ENCODE assay signal across 12 cellular contexts in genomic region chr7:134454277-134454676, GRCh38. TPM values are rescaled to one million over a fixed set of nuclear protein-coding genes. Genes with fewer than 3 reads are reported as not detected.
A peak's percentile ranks its signal among the peaks of the same experiment; 100 is the strongest.
DNase-seq lines count a peak whose midpoint lies in the region; ATAC-seq and TF ChIP-seq lines count a peak whose summit lies in the region.
"Had no signal": no experiment of that assay in that cellular context is flagged by ENCODE, and none has a peak within 500 bp of the region (broad histone marks: within the 10 kb centered on the region; RNA-seq: fewer than 3 reads in every experiment).

No MANE protein-coding gene starts in this region.

- H3K27me3 Mint-ChIP-seq in activated naive CD4-positive, alpha-beta T cell treated with anti-CD3 and anti-CD28 coated beads, Interleukin-2, amount 10 ng/mL, durations not matched to agents 7 days and 5 days, result no peaks in the 10 kb centered on the region
- no peaks in the 10 kb centered on the region for H3K27me3 Mint-ChIP-seq in T-helper 2 cell treated with Interferon-gamma antibody and Interleukin-4, amounts not matched to agents 5 μg/mL and 100 μg/mL, for 36 hours (ENCODE audit: low read depth)

- no peak for TF ChIP-seq POLR2A in gastroesophageal sphincter (IDR thresholded peaks at IDR 0.05)
- TF ChIP-seq POLR2A in stomach (IDR thresholded peaks at IDR 0.05), result no peak

- peak overlapping the region; percentile 25 for H3K4me3 Mint-ChIP-seq in activated naive CD4-positive, alpha-beta T cell treated with anti-CD3 and anti-CD28 coated beads, Interleukin-2, amount 10 ng/mL, durations not matched to agents 7 days and 5 days
- peak overlapping the region; percentile 70 for H3K4me3 Mint-ChIP-seq in T-helper 2 cell treated with Interferon-gamma antibody and Interleukin-4, amounts not matched to agents 5 μg/mL and 100 μg/mL, for 36 hours

- H3K36me3 ChIP-seq in gastroesophageal sphincter (peaks cover 0 to 34% of the 10 kb centered on the region in 2 donors), stomach (peaks cover 16 to 38% (median 27%) of the 10 kb centered on the region in 4 donors)
- H3K36me3 ChIP-seq: MG63 had no signal

- intact Hi-C loops in stomach (cut with DNase I; ENCODE audit: low total_unique reads), result no loop called here
- intact Hi-C loops in posterior cingulate gyrus (cut with DNase I), result no loop called here

- peaks cover 22% of the 10 kb centered on the region for H3K36me3 Mint-ChIP-seq in activated naive CD4-positive, alpha-beta T cell treated with anti-CD3 and anti-CD28 coated beads, Interleukin-2, amount 10 ng/mL, durations not matched to agents 7 days and 5 days
- peaks cover 21% of the 10 kb centered on the region for H3K36me3 Mint-ChIP-seq in T-helper 2 cell treated with Interferon-gamma antibody and Interleukin-4, amounts not matched to agents 5 μg/mL and 100 μg/mL, for 36 hours (ENCODE audit: low read depth)

- CTCF ChIA-PET in activated naive CD4-positive, alpha-beta T cell treated with anti-CD3 and anti-CD28 coated beads, Interleukin-2, amount 10 ng/mL, durations not matched to agents 7 days and 5 days (lab: Charles Lee), result no interaction called here

- TF ChIP-seq EP300 in gastroesophageal sphincter (IDR thresholded peaks at IDR 0.05) (no peak), stomach (IDR thresholded peaks at IDR 0.05) (no peak)

- H3K9me3 ChIP-seq in gastroesophageal sphincter (no peaks in the 10 kb centered on the region), stomach (no peaks in the 10 kb centered on the region)
- H3K9me3 ChIP-seq: MG63 had no signal

- no peaks in the 10 kb centered on the region for H3K9me3 Mint-ChIP-seq in activated naive CD4-positive, alpha-beta T cell treated with anti-CD3 and anti-CD28 coated beads, Interleukin-2, amount 10 ng/mL, durations not matched to agents 7 days and 5 days
- no peaks in the 10 kb centered on the region for H3K9me3 Mint-ChIP-seq in T-helper 2 cell treated with Interferon-gamma antibody and Interleukin-4, amounts not matched to agents 5 μg/mL and 100 μg/mL, for 36 hours

- peaks cover 54% of the 10 kb centered on the region for H3K4me1 Mint-ChIP-seq in activated naive CD4-positive, alpha-beta T cell treated with anti-CD3 and anti-CD28 coated beads, Interleukin-2, amount 10 ng/mL, durations not matched to agents 7 days and 5 days
- H3K4me1 Mint-ChIP-seq in T-helper 2 cell treated with Interferon-gamma antibody and Interleukin-4, amounts not matched to agents 5 μg/mL and 100 μg/mL, for 36 hours (ENCODE audit: low read depth), result peaks cover 36% of the 10 kb centered on the region

- H3K4me3 ChIP-seq in gastroesophageal sphincter (no peak overlapping the region), stomach (no peak overlapping the region)
- H3K4me3 ChIP-seq: MG63 had no signal

- H3K27ac ChIP-seq in gastroesophageal sphincter (peak overlapping the region in 3 of 4 donors; percentile 28 to 44 (median 33)), stomach (peak overlapping the region in 3 of 5 donors; percentile 58 to 66 (median 64))

- whole genome bisulfite sequencing in gastroesophageal sphincter (ENCODE audit: low coverage in 1 of 2), 2 donors, result 24 to 63% methylated on average over 2 to 3 of the region's 4 CpGs
- 58 to 63% (median 61%) methylated on average over 4 of the region's 4 CpGs for WGBS in stomach, 5 donors

- in situ Hi-C loops in G401 (cut with HindIII; ENCODE audit: low sequenced_read_pairs), result no loop called here

- no peak for DNase-seq in activated naive CD4-positive, alpha-beta T cell treated with anti-CD3 and anti-CD28 coated beads, Interleukin-2, amount 10 ng/mL, durations not matched to agents 7 days and 5 days
- no peak for DNase-seq in activated naive CD4-positive, alpha-beta T cell (lab: John Stamatoyannopoulos, UW)
- no peak for DNase-seq in T-helper 2 cell treated with Interferon-gamma antibody and Interleukin-4, amounts not matched to agents 5 μg/mL and 100 μg/mL, for 36 hours (ENCODE audit: low spot score)
- DNase-seq in stomach, result no peak
- DNase-seq in hepatic stellate cell (ENCODE audit: low spot score), result no peak
- DNase-seq in G401 (ENCODE audit: low spot score), result no peak
- DNase-seq in posterior cingulate gyrus, result no peak
- DNase-seq: activated CD4-positive, alpha-beta T cell treated with anti-CD3 and anti-CD28 coated beads for 1 hour; glutamatergic neuron; MG63; stimulated activated CD4-positive, alpha-beta T cell treated with anti-CD3 and anti-CD28 coated beads, Interleukin-4, amount 100 ng/mL, for 24 hours had no signal

- H3K4me1 ChIP-seq in gastroesophageal sphincter (peaks cover 0 to 64% (median 14%) of the 10 kb centered on the region in 3 donors), stomach (peaks cover 10 to 53% (median 23%) of the 10 kb centered on the region in 4 donors)

- no peak for ATAC-seq in gastroesophageal sphincter

- peak overlapping the region; percentile 88 for H3K27ac Mint-ChIP-seq in activated naive CD4-positive, alpha-beta T cell treated with anti-CD3 and anti-CD28 coated beads, Interleukin-2, amount 10 ng/mL, durations not matched to agents 7 days and 5 days
- peak overlapping the region; percentile 72 for H3K27ac Mint-ChIP-seq in T-helper 2 cell treated with Interferon-gamma antibody and Interleukin-4, amounts not matched to agents 5 μg/mL and 100 μg/mL, for 36 hours

- no peaks in the 10 kb centered on the region for H3K27me3 ChIP-seq in gastroesophageal sphincter
- H3K27me3 ChIP-seq in stomach, result no peaks in the 10 kb centered on the region
- H3K27me3 ChIP-seq: MG63 had no signal

- TF ChIP-seq CTCF in gastroesophageal sphincter (IDR thresholded peaks at IDR 0.05), result no peak
- TF ChIP-seq CTCF in stomach (IDR thresholded peaks at IDR 0.05), result no peak

RNA-seq across cellular contexts. Expression of gene AKR1B1, which starts 4.6 kb away (rescaled TPM):
- 10 to 100 TPM; 34.1 to 55.2 (median 41.1) TPM for total RNA-seq in gastroesophageal sphincter
- 100 to 1,000 TPM in 1 of 5 donors, 10 to 100 TPM in 2, 1 to 10 TPM in 2; 2.9 to 186 (median 24.6) TPM for total RNA-seq in stomach
- 100 to 1,000 TPM in 2 of 3 donors, 10 to 100 TPM in 1; 25.8 to 139 (median 104) TPM for polyA plus RNA-seq in stomach
- total RNA-seq in G401 (2014; rRNA removed; shearing (Covaris generic)), result 215 and 235 TPM in 2 replicates
